In genomic region chr9:36169708-36170107, GRCh38 we compare ENCODE assay signal across 30 cellular contexts. TPM values are rescaled to one million over a fixed set of nuclear protein-coding genes. Genes with fewer than 3 reads are reported as not detected.
"Had no signal": no experiment of that assay in that cellular context is flagged by ENCODE, and none has a peak within 500 bp of the region (broad histone marks: within the 10 kb centered on the region; RNA-seq: fewer than 3 reads in every experiment).

No MANE protein-coding gene starts in this region.

- DNase-seq: activated CD4-positive, alpha-beta memory T cell treated with anti-CD3 and anti-CD28 coated beads for 36 hours; activated CD4-positive, alpha-beta T cell treated with anti-CD3 and anti-CD28 coated beads, Interleukin-2, amount 10 ng/mL, durations not matched to agents 24 days and 14 days; activated CD4-positive, CD25-positive, alpha-beta regulatory T cell treated with anti-CD3 and anti-CD28 coated beads, Interleukin-2, amount 50 U/mL, for 72 hours; activated CD8-positive, alpha-beta memory T cell treated with anti-CD3 and anti-CD28 coated beads, Interleukin-2, amount 50 U/mL, for 4 hours; activated effector memory CD4-positive, alpha-beta T cell treated with anti-CD3 and anti-CD28 coated beads, Interleukin-2, amount 50 U/mL, for 16 hours; activated naive CD4-positive, alpha-beta T cell treated with anti-CD3 and anti-CD28 coated beads, Interleukin-2, amount 10 ng/mL, durations not matched to agents 7 days and 5 days; activated naive CD8-positive, alpha-beta T cell treated with anti-CD3 and anti-CD28 coated beads, Interleukin-2, amount 10 ng/mL, durations not matched to agents 7 days and 5 days; activated T-cell treated with anti-CD3 and anti-CD28 coated beads, Interleukin-2, amount 50 U/mL, for 1 hour; brain microvascular endothelial cell; effector memory CD4-positive, alpha-beta T cell; foreskin fibroblast; head of caudate nucleus; hippocampal formation; left cardiac atrium; left ventricle myocardium superior; mucosa of descending colon; stimulated activated CD4-positive, alpha-beta T cell treated with anti-CD3 and anti-CD28 coated beads, Interleukin-12 subunit alpha, Interleukin-12 subunit beta, amount 100 ng/mL, for 4 hours; stimulated activated CD4-positive, alpha-beta T cell treated with anti-CD3 and anti-CD28 coated beads, Interleukin-4, amount 100 ng/mL, for 1 hour; stimulated activated naive CD8-positive, alpha-beta T cell treated with anti-CD3 and anti-CD28 coated beads, Interleukin-15, Interleukin-2, amounts not matched to agents 100 U/mL and 50 U/mL, for 24 hours; testis; transverse colon had no signal

- ATAC-seq: esophagus mucosa; left cardiac atrium; left ventricle myocardium superior; mucosa of descending colon; natural killer cell treated with Interleukin-12 subunit alpha and Interleukin-12 subunit beta and Interleukin-15 and Interleukin-18, amount 100 ng/mL, for 72 hours; sciatic nerve; stimulated activated naive CD8-positive, alpha-beta T cell treated with anti-CD3 and anti-CD28 coated beads, Interleukin-15, Interleukin-2, amounts not matched to agents 100 U/mL and 50 U/mL, for 24 hours had no signal

- H3K27me3 ChIP-seq: brain microvascular endothelial cell, dorsolateral prefrontal cortex, testis, transverse colon had no signal

- H3K27ac ChIP-seq: brain microvascular endothelial cell, coronary artery, dorsolateral prefrontal cortex, skin epidermis, testis, transverse colon had no signal

- H3K36me3 ChIP-seq: brain microvascular endothelial cell, transverse colon had no signal

- H3K4me3 ChIP-seq: coronary artery, dorsolateral prefrontal cortex, mucosa of descending colon, skin epidermis, testis, transverse colon had no signal

- H3K4me1 ChIP-seq: testis had no signal

- H3K9me3 ChIP-seq: mucosa of descending colon, testis, transverse colon had no signal

RNA-seq across cellular contexts. Expression of gene CCIN, which starts 0.5 kb away (rescaled TPM):
- total RNA-seq: activated CD4-positive, alpha-beta memory T cell treated with anti-CD3 and anti-CD28 coated beads for 36 hours; activated CD4-positive, alpha-beta T cell treated with anti-CD3 and anti-CD28 coated beads, Interleukin-2, amount 10 ng/mL, durations not matched to agents 24 days and 14 days; activated CD8-positive, alpha-beta memory T cell treated with anti-CD3 and anti-CD28 coated beads for 36 hours; activated T-helper 1 cell treated with anti-CD3 and anti-CD28 coated beads, Interleukin-12 subunit alpha, Interleukin-12 subunit beta, Interleukin-2, Interleukin-4 antibody, amounts not matched to agents 30 ng/mL and 10 ng/mL and 1 ng/mL, durations not matched to agents 14 hours and 24 hours and 36 hours; esophagus mucosa; left cardiac atrium; sciatic nerve; transverse colon had no signal
- polyA plus RNA-seq: keratinocyte had no signal
